ENCODE assay signal across 11 cellular contexts in the genomic region with DNA sequence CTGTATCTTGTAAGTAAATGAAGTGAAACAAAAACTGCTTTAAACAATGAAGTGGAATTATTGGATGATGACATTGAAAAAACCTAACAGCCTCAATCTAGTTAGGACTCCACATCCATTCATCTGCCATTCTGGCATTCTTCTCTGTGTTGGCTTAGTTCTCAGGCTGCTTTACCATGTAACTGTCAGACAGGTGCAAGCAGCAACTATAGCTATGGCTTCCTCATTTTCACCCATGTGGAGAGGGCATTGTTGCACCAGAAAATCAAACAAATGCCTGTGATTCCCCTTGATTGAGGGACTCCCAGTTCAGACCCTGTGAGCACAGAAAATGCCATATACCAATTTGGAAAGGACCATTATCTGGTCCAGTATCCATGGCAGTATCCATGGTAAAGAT.
"Had no signal": no experiment of that assay in that cellular context is flagged by ENCODE, and none has a peak within 500 bp of the region (broad histone marks: within the 10 kb centered on the region; RNA-seq: fewer than 3 reads in every experiment).

No MANE protein-coding gene starts in this region.

- H3K4me3 Mint-ChIP-seq: natural killer cell had no signal

- H3K4me3 ChIP-seq: esophagus squamous epithelium, stomach, testis, upper lobe of right lung had no signal

- H3K4me1 ChIP-seq: esophagus squamous epithelium, parathyroid adenoma, stomach, testis, upper lobe of right lung had no signal

- H3K79me2 ChIP-seq: parathyroid adenoma had no signal

- DNase-seq: activated CD4-positive, alpha-beta T cell treated with anti-CD3 and anti-CD28 coated beads, Interleukin-2, amount 50 U/mL, for 1 hour; activated naive CD4-positive, alpha-beta T cell; cortex of kidney; effector CD4-positive, alpha-beta T cell; esophagus squamous epithelium; natural killer cell; stomach; testis; upper lobe of right lung had no signal

- H3K9me3 Mint-ChIP-seq: natural killer cell had no signal

- H3K4me1 Mint-ChIP-seq: natural killer cell had no signal

- H3K27ac ChIP-seq: esophagus squamous epithelium, neutrophil, parathyroid adenoma, stomach, testis, upper lobe of right lung had no signal

- H3K9ac ChIP-seq: parathyroid adenoma had no signal

- H3K27me3 ChIP-seq: esophagus squamous epithelium, neutrophil, stomach, testis, upper lobe of right lung had no signal

- H3K27ac Mint-ChIP-seq: natural killer cell had no signal

- H2AFZ ChIP-seq: parathyroid adenoma had no signal
